ENCODE assay signal across 1 cellular context in the genomic region with DNA sequence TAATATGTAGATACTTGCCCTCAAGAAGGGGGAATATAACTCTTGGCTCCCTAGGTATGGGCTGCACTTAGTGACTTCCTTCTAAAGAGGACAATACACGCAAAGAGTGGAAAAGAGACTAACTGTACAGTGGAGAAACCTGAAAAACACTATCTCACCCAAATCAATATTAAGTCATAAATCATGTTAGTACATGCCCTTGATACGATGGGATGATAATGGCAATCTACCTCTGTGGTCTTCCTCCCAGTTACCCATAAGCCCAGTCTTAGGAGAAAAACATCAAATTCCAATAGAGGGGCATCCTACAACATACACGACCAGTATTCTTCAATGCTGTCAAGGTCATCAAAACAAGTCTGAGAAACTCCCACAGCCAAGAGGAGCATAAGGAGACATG.
TF ChIP-seq lines count a peak whose summit lies in the region.

No MANE protein-coding gene starts in this region.

TF ChIP-seq in HepG2, 621 proteins besides CTCF, POLR2A, EP300 and RAD21:
- no peak for TF ChIP-seq MAFK (conservative IDR thresholded peaks at IDR 0.05 in 1 of 2, IDR thresholded peaks at IDR 0.05 in 1 of 2; ENCODE audit: low read length in 2 of 2)
- TF ChIP-seq ZNF33B (CRISPR knock-in tag; IDR thresholded peaks at IDR 0.05), result no peak
- no peak for TF ChIP-seq KLF12 (CRISPR knock-in tag; IDR thresholded peaks at IDR 0.05; ENCODE audit: borderline replicate concordance)
- no peak for TF ChIP-seq MTF2 (CRISPR knock-in tag; IDR thresholded peaks at IDR 0.05; ENCODE audit: borderline replicate concordance)
- TF ChIP-seq, protein P1, sequence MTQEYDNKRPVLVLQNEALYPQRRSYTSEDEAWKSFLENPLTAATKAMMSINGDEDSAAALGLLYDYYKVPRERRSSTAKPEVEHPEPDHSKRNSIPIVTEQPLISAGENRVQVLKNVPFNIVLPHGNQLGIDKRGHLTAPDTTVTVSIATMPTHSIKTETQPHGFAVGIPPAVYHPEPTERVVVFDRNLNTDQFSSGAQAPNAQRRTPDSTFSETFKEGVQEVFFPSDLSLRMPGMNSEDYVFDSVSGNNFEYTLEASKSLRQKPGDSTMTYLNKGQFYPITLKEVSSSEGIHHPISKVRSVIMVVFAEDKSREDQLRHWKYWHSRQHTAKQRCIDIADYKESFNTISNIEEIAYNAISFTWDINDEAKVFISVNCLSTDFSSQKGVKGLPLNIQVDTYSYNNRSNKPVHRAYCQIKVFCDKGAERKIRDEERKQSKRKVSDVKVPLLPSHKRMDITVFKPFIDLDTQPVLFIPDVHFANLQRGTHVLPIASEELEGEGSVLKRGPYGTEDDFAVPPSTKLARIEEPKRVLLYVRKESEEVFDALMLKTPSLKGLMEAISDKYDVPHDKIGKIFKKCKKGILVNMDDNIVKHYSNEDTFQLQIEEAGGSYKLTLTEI (CRISPR knock-in tag; conservative IDR thresholded peaks at IDR 0.05), result no peak
- no peak for TF ChIP-seq BRD4 (CRISPR knock-in tag; IDR thresholded peaks at IDR 0.05)
- no peak for TF ChIP-seq SIX4 (CRISPR knock-in tag; IDR thresholded peaks at IDR 0.05)
- TF ChIP-seq, protein P2, sequence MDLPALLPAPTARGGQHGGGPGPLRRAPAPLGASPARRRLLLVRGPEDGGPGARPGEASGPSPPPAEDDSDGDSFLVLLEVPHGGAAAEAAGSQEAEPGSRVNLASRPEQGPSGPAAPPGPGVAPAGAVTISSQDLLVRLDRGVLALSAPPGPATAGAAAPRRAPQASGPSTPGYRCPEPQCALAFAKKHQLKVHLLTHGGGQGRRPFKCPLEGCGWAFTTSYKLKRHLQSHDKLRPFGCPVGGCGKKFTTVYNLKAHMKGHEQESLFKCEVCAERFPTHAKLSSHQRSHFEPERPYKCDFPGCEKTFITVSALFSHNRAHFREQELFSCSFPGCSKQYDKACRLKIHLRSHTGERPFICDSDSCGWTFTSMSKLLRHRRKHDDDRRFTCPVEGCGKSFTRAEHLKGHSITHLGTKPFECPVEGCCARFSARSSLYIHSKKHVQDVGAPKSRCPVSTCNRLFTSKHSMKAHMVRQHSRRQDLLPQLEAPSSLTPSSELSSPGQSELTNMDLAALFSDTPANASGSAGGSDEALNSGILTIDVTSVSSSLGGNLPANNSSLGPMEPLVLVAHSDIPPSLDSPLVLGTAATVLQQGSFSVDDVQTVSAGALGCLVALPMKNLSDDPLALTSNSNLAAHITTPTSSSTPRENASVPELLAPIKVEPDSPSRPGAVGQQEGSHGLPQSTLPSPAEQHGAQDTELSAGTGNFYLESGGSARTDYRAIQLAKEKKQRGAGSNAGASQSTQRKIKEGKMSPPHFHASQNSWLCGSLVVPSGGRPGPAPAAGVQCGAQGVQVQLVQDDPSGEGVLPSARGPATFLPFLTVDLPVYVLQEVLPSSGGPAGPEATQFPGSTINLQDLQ (CRISPR knock-in tag; IDR thresholded peaks at IDR 0.05), result no peak
- TF ChIP-seq JDP2 (CRISPR knock-in tag; IDR thresholded peaks at IDR 0.05; ENCODE audit: borderline replicate concordance), result no peak
- no peak for TF ChIP-seq ZNF431 (CRISPR knock-in tag; IDR thresholded peaks at IDR 0.05; ENCODE audit: borderline replicate concordance, low read depth)
- TF ChIP-seq, protein P3, sequence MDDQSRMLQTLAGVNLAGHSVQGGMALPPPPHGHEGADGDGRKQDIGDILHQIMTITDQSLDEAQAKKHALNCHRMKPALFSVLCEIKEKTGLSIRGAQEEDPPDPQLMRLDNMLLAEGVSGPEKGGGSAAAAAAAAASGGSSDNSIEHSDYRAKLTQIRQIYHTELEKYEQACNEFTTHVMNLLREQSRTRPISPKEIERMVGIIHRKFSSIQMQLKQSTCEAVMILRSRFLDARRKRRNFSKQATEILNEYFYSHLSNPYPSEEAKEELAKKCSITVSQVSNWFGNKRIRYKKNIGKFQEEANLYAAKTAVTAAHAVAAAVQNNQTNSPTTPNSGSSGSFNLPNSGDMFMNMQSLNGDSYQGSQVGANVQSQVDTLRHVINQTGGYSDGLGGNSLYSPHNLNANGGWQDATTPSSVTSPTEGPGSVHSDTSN (CRISPR knock-in tag; IDR thresholded peaks at IDR 0.05; ENCODE audit: borderline replicate concordance), result no peak
- TF ChIP-seq SKI (IDR thresholded peaks at IDR 0.05; ENCODE audit: partially characterized antibody), result no peak
